ENCODE assay signal across 9 cellular contexts in genomic region chr14:35814371-35815005, GRCh38. TPM values are rescaled to one million over a fixed set of nuclear protein-coding genes. Genes with fewer than 3 reads are reported as not detected.
DNase-seq lines count a peak whose midpoint lies in the region; ATAC-seq, FAIRE-seq and TF ChIP-seq lines count a peak whose summit lies in the region.
"Had no signal": no experiment of that assay in that cellular context is flagged by ENCODE, and none has a peak within 500 bp of the region (broad histone marks: within the 10 kb centered on the region; RNA-seq: fewer than 3 reads in every experiment).

No MANE protein-coding gene starts in this region.

- H3K36me3 ChIP-seq in endothelial cell of umbilical vein (ENCODE audit: control insufficient read depth in 2 of 2, extremely low read depth in 1 of 2, insufficient read depth in 2 of 2, low read length in 2 of 2): no peaks in the 10 kb centered on the region
- H3K36me3 ChIP-seq: ovary had no signal

- H2AFZ ChIP-seq in endothelial cell of umbilical vein (ENCODE audit: low read depth, low read length): no peak overlapping the region

- intact Hi-C loops in endothelial cell of umbilical vein (cut with micrococcal nuclease): loop anchor here (2.0 to 10.0 kb wide), 4 partner anchors 120 to 674 kb away; no protein-coding TSS in a partner anchor

- no peak for TF ChIP-seq POLR2A in endothelial cell of umbilical vein (IDR thresholded peaks at IDR 0.05; ENCODE audit: low read depth, low read length)

- H3K27ac ChIP-seq in endothelial cell of umbilical vein (ENCODE audit: insufficient read depth, low read depth, low read length): no peak overlapping the region
- H3K27ac ChIP-seq: ovary had no signal

- H3K27ac Mint-ChIP-seq in nephron: no peak overlapping the region

- POLR2A ChIA-PET in endothelial cell of umbilical vein (lab: Charles Lee): no interaction called here

- no peaks in the 10 kb centered on the region for H3K79me2 ChIP-seq in endothelial cell of umbilical vein (ENCODE audit: control insufficient read depth, insufficient read depth, low read length)

- BruUV-seq in endothelial cell of umbilical vein (replicated peaks; lab: Mats Ljungman, UMichigan): no TSS peak

- no peak overlapping the region for H3K9ac ChIP-seq in endothelial cell of umbilical vein (replicated peaks; ENCODE audit: extremely low read depth, insufficient read depth, low read length)

- no peak overlapping the region for H3K4me3 Mint-ChIP-seq in nephron

- no peaks in the 10 kb centered on the region for H3K9me3 ChIP-seq in endothelial cell of umbilical vein (replicated peaks; ENCODE audit: control insufficient read depth, insufficient read depth, low read length)
- H3K9me3 ChIP-seq: ovary had no signal

- H3K4me1 ChIP-seq in endothelial cell of umbilical vein (ENCODE audit: control insufficient read depth, extremely low read depth, insufficient read depth, low read length): no peaks in the 10 kb centered on the region

- FAIRE-seq in endothelial cell of umbilical vein (lab: Jason Lieb, UNC): peak; percentile 58

- no peaks in the 10 kb centered on the region for H3K4me1 Mint-ChIP-seq in nephron

- no peak overlapping the region for H3K4me2 ChIP-seq in endothelial cell of umbilical vein (ENCODE audit: insufficient read depth, low read length)

- H3K36me3 Mint-ChIP-seq in nephron (ENCODE audit: low read depth): no peaks in the 10 kb centered on the region

- dilution Hi-C loops in endothelial cell of umbilical vein (cut with MboI; ENCODE audit: extremely low pct_ligation_motif_present, low sequenced_read_pairs): no loop called here

- TF ChIP-seq CTCF in endothelial cell of umbilical vein (IDR thresholded peaks at IDR 0.05; ENCODE audit: extremely low read depth in 1 of 2, insufficient read depth in 1 of 2, low read depth in 1 of 2, low read length in 2 of 2) (peak; percentile 64 to 75), nephron (IDR thresholded peaks at IDR 0.05; ENCODE audit: unreplicated experiment in 3 of 3) (peak; percentile 27 to 53 (median 30))

- no peaks in the 10 kb centered on the region for H4K20me1 ChIP-seq in endothelial cell of umbilical vein (replicated peaks; ENCODE audit: control insufficient read depth, extremely low read depth, insufficient read depth, low read length)

- H3K4me3 ChIP-seq in endothelial cell of umbilical vein (replicated peaks in 1 of 3; ENCODE audit: insufficient read depth in 1 of 3, low read depth in 1 of 3, low read length in 3 of 3): no peak overlapping the region
- H3K4me3 ChIP-seq: ovary had no signal

- H3K9me3 Mint-ChIP-seq in nephron: peaks cover 3% of the 10 kb centered on the region

- ATAC-seq in HG02973 (IDR thresholded peaks at IDR 0.05; ENCODE audit: unreplicated experiment): peak; percentile 67

- CTCF ChIA-PET in endothelial cell of umbilical vein (lab: Charles Lee): interaction anchor here (0.8 to 2.7 kb wide), 5 partner anchors 12 to 674 kb away, joined by 3 to 17 read pairs (median 5); partner anchors contain the start of gene BRMS1L

- H3K27me3 Mint-ChIP-seq in nephron (ENCODE audit: low read depth): no peaks in the 10 kb centered on the region

- H3K9me1 ChIP-seq in endothelial cell of umbilical vein (replicated peaks; ENCODE audit: control insufficient read depth, extremely low read depth, insufficient read depth, low read length): no peaks in the 10 kb centered on the region

- DNase-seq in activated gamma-delta T cell treated with Interleukin-2 at 50 U/mL for 16 hours: peak; percentile 83
- DNase-seq in activated gamma-delta T cell (lab: John Stamatoyannopoulos, UW): no peak
- peak; percentile 21 for DNase-seq in NCI-H446 treated with DMSO at 0.1 percent for 48 hours (lab: John Stamatoyannopoulos, UW)
- peak; percentile 85 to 89 for DNase-seq in activated CD4-positive, alpha-beta T cell treated with anti-CD3 and anti-CD28 coated beads, Interleukin-2, amount 50 U/mL, for 48 hours
- DNase-seq in endothelial cell of umbilical vein (ENCODE audit: low read depth, low spot score): peak; percentile 66
- DNase-seq in superior temporal gyrus (ENCODE audit: extremely low spot score): peak; percentile 81

- H3K27me3 ChIP-seq in endothelial cell of umbilical vein (ENCODE audit: control insufficient read depth in 2 of 2, insufficient read depth in 2 of 2, low read length in 2 of 2): peaks cover 2 to 10% of the 10 kb centered on the region in 2 experiments
- H3K27me3 ChIP-seq: ovary had no signal

TF ChIP-seq in endothelial cell of umbilical vein, 7 proteins besides CTCF, POLR2A, EP300 and RAD21:
- TF ChIP-seq POLR2AphosphoS5 (IDR thresholded peaks at IDR 0.05; ENCODE audit: insufficient read depth, low read depth, low read length) (no peak), FOS (IDR thresholded peaks at IDR 0.05; ENCODE audit: borderline replicate concordance, insufficient read depth, low read length) (no peak), JUN (IDR thresholded peaks at IDR 0.05; ENCODE audit: borderline replicate concordance, insufficient read depth, insufficient read length, low read depth) (no peak), EZH2 (IDR thresholded peaks at IDR 0.05; ENCODE audit: borderline replicate concordance, low read depth, low read length, severe bottlenecking) (no peak), GATA2 (IDR thresholded peaks at IDR 0.05; ENCODE audit: insufficient read depth, insufficient read length, low read depth, low read length) (no peak), MAX (IDR thresholded peaks at IDR 0.05; ENCODE audit: insufficient read depth, insufficient read length) (no peak), MYC (IDR thresholded peaks at IDR 0.05; ENCODE audit: low read depth, low read length) (no peak)
TF ChIP-seq in endothelial cell of umbilical vein: peak in this region for 0.

RNA-seq across cellular contexts. Expression of gene RALGAPA1, which starts 5.4 kb away (rescaled TPM):
- total RNA-seq in endothelial cell of umbilical vein: 25.1 and 30.9 TPM in 2 replicates
- 6.0 and 6.1 TPM in 2 replicates for polyA plus RNA-seq in endothelial cell of umbilical vein
- 4.3 and 4.8 TPM in 2 replicates for polyA plus RNA-seq in endothelial cell of umbilical vein (2011; cell fraction: cytosol; rRNA removed)
- polyA plus RNA-seq in endothelial cell of umbilical vein (2011; cell fraction: nucleus; rRNA removed): 38.6 and 40.9 TPM in 2 replicates
- polyA plus RNA-seq in endothelial cell of umbilical vein (2012): 7.1 and 9.5 TPM in 2 replicates
- 31.6 and 32.9 TPM in 2 replicates for polyA minus RNA-seq in endothelial cell of umbilical vein
- polyA minus RNA-seq in endothelial cell of umbilical vein (2011; cell fraction: cytosol; rRNA and poly(A)+ RNA removed): 13.3 TPM
- 95.1 and 132 TPM in 2 replicates for polyA minus RNA-seq in endothelial cell of umbilical vein (2011; cell fraction: nucleus; rRNA and poly(A)+ RNA removed)

RNA-seq across cellular contexts. Expression of gene BRMS1L, which starts 11.7 kb away (rescaled TPM):
- total RNA-seq in endothelial cell of umbilical vein: 7.7 and 11.2 TPM in 2 replicates
- polyA plus RNA-seq in endothelial cell of umbilical vein: 2.5 and 4.0 TPM in 2 replicates
- 4.3 and 4.8 TPM in 2 replicates for polyA plus RNA-seq in endothelial cell of umbilical vein (2011; cell fraction: cytosol; rRNA removed)
- polyA plus RNA-seq in endothelial cell of umbilical vein (2011; cell fraction: nucleus; rRNA removed): 8.5 and 11.8 TPM in 2 replicates
- 6.4 and 10.2 TPM in 2 replicates for polyA plus RNA-seq in endothelial cell of umbilical vein (2012)
- polyA minus RNA-seq in endothelial cell of umbilical vein: 2.6 and 6.2 TPM in 2 replicates
- 2.8 TPM for polyA minus RNA-seq in endothelial cell of umbilical vein (2011; cell fraction: cytosol; rRNA and poly(A)+ RNA removed)
- polyA minus RNA-seq in endothelial cell of umbilical vein (2011; cell fraction: nucleus; rRNA and poly(A)+ RNA removed): 6.7 and 9.5 TPM in 2 replicates
